8 cellular contexts compared by ENCODE assay signal in genomic region chr3:33636125-33636855, GRCh38.
DNase-seq lines count a peak whose midpoint lies in the region; ATAC-seq and TF ChIP-seq lines count a peak whose summit lies in the region.

No MANE protein-coding gene starts in this region.

- H3K4me3 ChIP-seq in left ventricle myocardium inferior, result no peak overlapping the region
- H3K4me3 ChIP-seq in right cardiac atrium (ENCODE audit: low read length), result no peak overlapping the region
- H3K4me3 ChIP-seq in adrenal gland, result no peak overlapping the region
- H3K4me3 ChIP-seq in tibial nerve, result no peak overlapping the region

- H3K27ac ChIP-seq in left ventricle myocardium inferior (replicated peaks), result no peak overlapping the region
- no peak overlapping the region for H3K27ac ChIP-seq in right cardiac atrium (ENCODE audit: low read length)
- H3K27ac ChIP-seq in adrenal gland, result no peak overlapping the region
- H3K27ac ChIP-seq in tibial nerve, result peak overlapping the region in 1 of 4 donors; percentile 13

- TF ChIP-seq POLR2A in adrenal gland (IDR thresholded peaks at IDR 0.05), result no peak
- no peak for TF ChIP-seq POLR2A in tibial nerve (IDR thresholded peaks at IDR 0.05)

- H3K9me3 ChIP-seq in left ventricle myocardium inferior (replicated peaks), result no peaks in the 10 kb centered on the region
- no peaks in the 10 kb centered on the region for H3K9me3 ChIP-seq in right cardiac atrium (ENCODE audit: control insufficient read depth, low read length)
- H3K9me3 ChIP-seq in adrenal gland (replicated peaks in 1 of 3), result no peaks in the 10 kb centered on the region
- no peaks in the 10 kb centered on the region for H3K9me3 ChIP-seq in tibial nerve

- intact Hi-C loops in left ventricle myocardium inferior (cut with micrococcal nuclease) (loop anchor here (5.0 kb wide), 1 partner anchor 151 kb away; no protein-coding TSS in a partner anchor), right cardiac atrium (cut with DNase I) (loop anchor here (5.0 kb wide), 3 partner anchors 81 to 151 kb away; partner anchors contain the start of gene CLASP2 (in 1 of the 4)), adrenal gland (cut with DNase I) (loop anchor here (5.0 kb wide), 2 partner anchors 81 to 151 kb away; partner anchors contain the start of gene CLASP2 (in 2 of the 2))

- H3K36me3 ChIP-seq in left ventricle myocardium inferior (peaks cover 13% of the 10 kb centered on the region), adrenal gland (replicated peaks in 1 of 2) (no peaks in the 10 kb centered on the region), tibial nerve (peaks cover 0 to 23% (median 0%) of the 10 kb centered on the region in 3 donors)

- TF ChIP-seq EP300 in tibial nerve (IDR thresholded peaks at IDR 0.05), result no peak

- no peak for ATAC-seq in right cardiac atrium

- H3K27me3 ChIP-seq in left ventricle myocardium inferior (ENCODE audit: low read depth) (no peaks in the 10 kb centered on the region), right cardiac atrium (ENCODE audit: control insufficient read depth, insufficient read depth) (no peaks in the 10 kb centered on the region), adrenal gland (no peaks in the 10 kb centered on the region), tibial nerve (no peaks in the 10 kb centered on the region)

- TF ChIP-seq CTCF in left ventricle myocardium inferior (IDR thresholded peaks at IDR 0.05; ENCODE audit: borderline replicate concordance), result peak; percentile 72
- TF ChIP-seq CTCF in adrenal gland (IDR thresholded peaks at IDR 0.05), result peak; percentile 51 to 82 (median 67)
- TF ChIP-seq CTCF in tibial nerve (IDR thresholded peaks at IDR 0.05), result peak; percentile 50 to 73 (median 62)

- H3K4me1 ChIP-seq in left ventricle myocardium inferior (peaks cover 10% of the 10 kb centered on the region), right cardiac atrium (ENCODE audit: control insufficient read depth, insufficient read depth, low read length) (no peaks in the 10 kb centered on the region), adrenal gland (replicated peaks in 1 of 2) (peaks cover 0 to 5% of the 10 kb centered on the region in 2 donors), tibial nerve (peaks cover 0 to 16% (median 0%) of the 10 kb centered on the region in 4 donors)

- DNase-seq in left ventricle myocardium inferior, result no peak
- no peak for DNase-seq in right cardiac atrium
- DNase-seq in NCI-H1694 treated with DMSO at 0.1 percent for 48 hours (lab: John Stamatoyannopoulos, UW), result peak; percentile 14
- peak in 2 of 7 donors; percentile 37 to 41 for DNase-seq in adrenal gland
- DNase-seq in iPS-NIHi11 (ENCODE audit: low spot score), result peak; percentile 37
- peak in 1 of 2 donors; percentile 12 for DNase-seq in tibial nerve (ENCODE audit: low spot score in 2 of 2)
- DNase-seq in stimulated activated CD4-positive, alpha-beta T cell treated with anti-CD3 and anti-CD28 coated beads, Interleukin-4, amount 100 ng/mL, for 4 hours, result no peak
- DNase-seq in T1000 (lab: John Stamatoyannopoulos, UW), result no peak

- WGBS in right cardiac atrium, result 59% methylated on average over 6 of the region's 6 CpGs
- WGBS in adrenal gland, 4 donors, result 45 to 58% (median 52%) methylated on average over 6 of the region's 6 CpGs
- WGBS in tibial nerve, 2 donors, result 51 to 57% methylated on average over 6 of the region's 6 CpGs

Comparison
In these comparisons a context has a peak if more than half of its experiments do, and no peak if none do; other contexts are left out.
1. DNase-seq: peak in NCI-H1694 treated with DMSO at 0.1 percent for 48 hours (single experiment) and iPS-NIHi11 (single experiment); none in left ventricle myocardium inferior (single experiment), right cardiac atrium (0 of 3), stimulated activated CD4-positive, alpha-beta T cell treated with anti-CD3 and anti-CD28 coated beads, Interleukin-4, amount 100 ng/mL, for 4 hours (0 of 2) and T1000 (single experiment).
2. Peak in every context shown above with its lines, with median percentiles within 50 percentile points of each other: CTCF ChIP-seq.